Comparison of ENCODE assay signal across 8 cellular contexts in genomic region chrX:46953597-46953996, GRCh38. TPM values are rescaled to one million over a fixed set of nuclear protein-coding genes. Genes with fewer than 3 reads are reported as not detected.
A peak's percentile ranks its signal among the peaks of the same experiment; 100 is the strongest.
DNase-seq lines count a peak whose midpoint lies in the region; ATAC-seq lines count a peak whose summit lies in the region.
"Had no signal": no experiment of that assay in that cellular context is flagged by ENCODE, and none has a peak within 500 bp of the region (broad histone marks: within the 10 kb centered on the region; RNA-seq: fewer than 3 reads in every experiment).

No MANE protein-coding gene starts in this region.

- H4K20me1 ChIP-seq in Karpas-422 (ENCODE audit: insufficient read depth, low read depth, low read length): no peaks in the 10 kb centered on the region

- no peaks in the 10 kb centered on the region for H3K79me2 ChIP-seq in Karpas-422 (ENCODE audit: low read length)

- peaks cover 15% of the 10 kb centered on the region for H3K4me1 ChIP-seq in ectodermal cell (ENCODE audit: control insufficient read depth, insufficient read depth, low read length)
- no peaks in the 10 kb centered on the region for H3K4me1 ChIP-seq in Karpas-422 (ENCODE audit: low read length)

- H3K9me3 Mint-ChIP-seq in activated T-helper 17 cell treated with anti-CD3 and anti-CD28 coated beads, Interleukin-2, amount 50 U/mL, for 72 hours: no peaks in the 10 kb centered on the region

- H3K4me3 ChIP-seq in ectodermal cell (ENCODE audit: insufficient read depth, low read depth, low read length): no peak overlapping the region
- no peak overlapping the region for H3K4me3 ChIP-seq in Karpas-422 (ENCODE audit: low read length)

- 0% methylated on average over 2 of the region's 2 CpGs for WGBS in ectodermal cell, 2 experiments

- H3K27me3 ChIP-seq in ectodermal cell (ENCODE audit: control insufficient read depth, insufficient read depth, low read length, poor library complexity, severe bottlenecking): no peaks in the 10 kb centered on the region
- H3K27me3 ChIP-seq in Karpas-422 (ENCODE audit: low read length): no peaks in the 10 kb centered on the region

- no peaks in the 10 kb centered on the region for H3K36me3 Mint-ChIP-seq in activated T-helper 17 cell treated with anti-CD3 and anti-CD28 coated beads, Interleukin-2, amount 50 U/mL, for 72 hours (ENCODE audit: low read depth)

- no peaks in the 10 kb centered on the region for H3K9me2 ChIP-seq in Karpas-422 (replicated peaks; ENCODE audit: insufficient read depth, low read length)

- H3K27me3 Mint-ChIP-seq in activated T-helper 17 cell treated with anti-CD3 and anti-CD28 coated beads, Interleukin-2, amount 50 U/mL, for 72 hours: no peaks in the 10 kb centered on the region

- no peak overlapping the region for H2AFZ ChIP-seq in Karpas-422 (ENCODE audit: low read length)

- H3K27ac Mint-ChIP-seq in activated T-helper 17 cell treated with anti-CD3 and anti-CD28 coated beads, Interleukin-2, amount 50 U/mL, for 72 hours: no peak overlapping the region

- H3K9me3 ChIP-seq in ectodermal cell (ENCODE audit: control insufficient read depth, low read length) (no peaks in the 10 kb centered on the region), Karpas-422 (ENCODE audit: low read length) (no peaks in the 10 kb centered on the region)

- no peak overlapping the region for H3K4me2 ChIP-seq in Karpas-422 (ENCODE audit: low read depth, low read length, poor library complexity, severe bottlenecking)

- no peaks in the 10 kb centered on the region for H3K4me1 Mint-ChIP-seq in activated T-helper 17 cell treated with anti-CD3 and anti-CD28 coated beads, Interleukin-2, amount 50 U/mL, for 72 hours

- peak overlapping the region; percentile 90 for H3K27ac ChIP-seq in ectodermal cell (ENCODE audit: insufficient read depth, low read depth, low read length, poor library complexity, severe bottlenecking)
- H3K27ac ChIP-seq in Karpas-422 (ENCODE audit: low read length): no peak overlapping the region

- no peak overlapping the region for H3K4me3 Mint-ChIP-seq in activated T-helper 17 cell treated with anti-CD3 and anti-CD28 coated beads, Interleukin-2, amount 50 U/mL, for 72 hours

- H3K36me3 ChIP-seq in ectodermal cell (ENCODE audit: control insufficient read depth, insufficient read depth, low read length) (no peaks in the 10 kb centered on the region), Karpas-422 (ENCODE audit: insufficient read depth, low read length) (no peaks in the 10 kb centered on the region)

- no peak overlapping the region for H3K9ac ChIP-seq in Karpas-422 (ENCODE audit: low read length)

- DNase-seq in retina: peak; percentile 46
- no peak for DNase-seq in kidney glomerular epithelial cell (lab: John Stamatoyannopoulos, UW)
- DNase-seq in Karpas-422: no peak
- DNase-seq: aorta had no signal

- ATAC-seq in GM19395 (IDR thresholded peaks at IDR 0.05; ENCODE audit: unreplicated experiment): peak; percentile 47
- peak; percentile 39 for ATAC-seq in HG03520 (IDR thresholded peaks at IDR 0.05; ENCODE audit: unreplicated experiment)
- ATAC-seq in activated T-helper 17 cell treated with anti-CD3 and anti-CD28 coated beads, Interleukin-2, amount 50 U/mL, for 72 hours (replicated peaks): no peak

RNA-seq across cellular contexts. Expression of gene JADE3, which starts 41.4 kb away (rescaled TPM):
- 20.0 TPM for polyA plus RNA-seq in ectodermal cell (2013, experiment 1 of 4)
- 20.8 TPM for polyA plus RNA-seq in ectodermal cell (2013, experiment 2 of 4)
- polyA plus RNA-seq in ectodermal cell (2013, experiment 3 of 4): 13.3 TPM
- polyA plus RNA-seq in ectodermal cell (2013, experiment 4 of 4): 15.6 TPM
- 0.07 and 0.29 TPM in 2 replicates for total RNA-seq in Karpas-422 (2014; rRNA removed; shearing (Covaris generic); ENCODE audit: low replicate concordance)
- total RNA-seq in activated T-helper 17 cell treated with anti-CD3 and anti-CD28 coated beads, Interleukin-2, amount 50 U/mL, for 72 hours: 1 to 10 TPM in 1 of 2 donors, under 1 TPM in 1; 0.54 to 1.3 TPM
